In genomic region chr4:83484500-83485431, GRCh38 we compare ENCODE assay signal across 8 cellular contexts.
DNase-seq lines count a peak whose midpoint lies in the region; ATAC-seq and TF ChIP-seq lines count a peak whose summit lies in the region.

ABRAXAS1 (minus strand) TSS chr4:83485100; CDS start chr4:83485072, 28 bp downstream.

- H3K4me1 ChIP-seq in effector memory CD4-positive, alpha-beta T cell (ENCODE audit: control insufficient read depth, insufficient read depth, low read length, poor library complexity, severe bottlenecking), result peaks cover 5% of the 10 kb centered on the region

- H3K27me3 Mint-ChIP-seq in memory B cell, result no peaks in the 10 kb centered on the region

- H3K9me3 Mint-ChIP-seq in memory B cell, result no peaks in the 10 kb centered on the region

- peak within 1 kb of the TSS; percentile 74 for H3K27ac ChIP-seq in effector memory CD4-positive, alpha-beta T cell (ENCODE audit: insufficient read depth, low read length, poor library complexity, severe bottlenecking)

- H3K36me3 ChIP-seq in effector memory CD4-positive, alpha-beta T cell (ENCODE audit: control insufficient read depth, insufficient read depth, low read length), result no peaks in the 10 kb centered on the region

- H3K27me3 ChIP-seq in effector memory CD4-positive, alpha-beta T cell (replicated peaks; ENCODE audit: control insufficient read depth, insufficient read depth, low read length, poor library complexity, severe bottlenecking), result no peaks in the 10 kb centered on the region

- peak; percentile 80 for DNase-seq in CMK (ENCODE audit: low read depth)
- DNase-seq in GM20000 (ENCODE audit: low spot score), result peak; percentile 99
- peak; percentile 52 for DNase-seq in HS-5 (ENCODE audit: low read depth)
- DNase-seq in NK-92 (lab: John Stamatoyannopoulos, UW; ENCODE audit: unreplicated experiment), result peak; percentile 71
- DNase-seq in activated CD8-positive, alpha-beta memory T cell treated with anti-CD3 and anti-CD28 coated beads for 24 hours, result peak; percentile 97
- DNase-seq in effector memory CD4-positive, alpha-beta T cell, result peak; percentile 87 to 93 (median 92)
- peak; percentile 92 to 94 for DNase-seq in memory B cell (ENCODE audit: low spot score in 2 of 2)
- peak; percentile 83 for DNase-seq in stimulated activated CD8-positive, alpha-beta memory T cell treated with anti-CD3 and anti-CD28 coated beads, Interleukin-12 subunit alpha, Interleukin-12 subunit beta, amount 100 ng/mL, for 1 hour (ENCODE audit: low read depth)

- peak within 1 kb of the TSS; percentile 98 for H3K4me3 Mint-ChIP-seq in memory B cell

- TF ChIP-seq CTCF in GM20000 (IDR thresholded peaks at IDR 0.05; ENCODE audit: extremely low read depth, missing control alignments), result no peak

- H3K9me3 ChIP-seq in effector memory CD4-positive, alpha-beta T cell (ENCODE audit: control insufficient read depth, low read length), result no peaks in the 10 kb centered on the region

- peak; percentile 90 for ATAC-seq in memory B cell (ENCODE audit: low read depth)

- peaks cover under 1% of the 10 kb centered on the region for H3K36me3 Mint-ChIP-seq in memory B cell

- peak within 1 kb of the TSS; percentile 78 for H3K4me3 ChIP-seq in effector memory CD4-positive, alpha-beta T cell (ENCODE audit: insufficient read depth, low read depth, low read length, poor library complexity, severe bottlenecking)

- peaks cover 12% of the 10 kb centered on the region for H3K4me1 Mint-ChIP-seq in memory B cell

- H3K27ac Mint-ChIP-seq in memory B cell, result peak within 1 kb of the TSS; percentile 95

Comparison
In these comparisons a context has a peak if more than half of its experiments do, and no peak if none do; other contexts are left out.
1. Peak in every context shown above with its lines: DNase-seq, ATAC-seq, H3K4me3 ChIP-seq and H3K27ac ChIP-seq.